In the genomic region with DNA sequence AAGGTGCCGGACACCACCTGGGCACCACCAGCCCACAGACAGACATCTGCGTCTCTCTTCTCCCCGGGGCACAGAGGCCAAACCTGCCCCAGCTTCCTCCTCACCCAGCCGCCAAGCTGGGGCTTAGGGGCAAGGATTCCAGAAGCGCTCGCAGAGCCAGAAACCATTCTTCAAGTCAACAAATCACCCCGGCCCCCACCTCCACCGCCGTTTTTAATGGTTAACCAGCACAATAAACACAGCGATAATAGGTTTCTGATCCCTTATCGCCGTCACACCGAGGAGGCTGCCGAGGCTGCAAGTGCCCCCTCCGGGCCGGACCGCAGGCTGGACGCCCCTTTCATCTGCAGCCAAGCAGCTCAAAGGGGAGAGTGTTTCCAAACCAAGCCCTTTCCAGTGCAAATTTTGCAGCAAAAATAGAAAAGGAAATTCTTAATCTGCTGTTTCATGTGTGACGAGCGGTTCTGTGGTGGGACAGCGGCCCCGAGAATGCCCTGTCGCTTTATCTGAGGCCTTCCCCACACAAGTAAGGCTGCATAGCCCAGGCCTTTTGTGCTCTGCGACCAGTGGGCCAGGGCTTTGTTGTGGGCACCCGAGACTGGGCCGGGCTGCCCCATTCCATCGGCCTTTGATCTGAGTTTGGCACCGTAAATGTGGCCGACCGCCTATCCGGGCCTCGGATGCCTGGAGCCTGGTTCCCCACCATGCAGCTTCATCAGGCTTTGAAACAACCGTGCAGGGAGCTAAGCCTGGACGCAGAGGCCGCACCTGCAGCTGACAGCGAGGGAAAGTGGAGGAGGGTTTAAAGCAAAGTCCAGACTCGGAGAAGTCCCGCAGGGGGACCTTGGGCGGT, we compare ENCODE assay signal across 14 cellular contexts.
DNase-seq lines count a peak whose midpoint lies in the region; ATAC-seq and TF ChIP-seq lines count a peak whose summit lies in the region.
"Had no signal": no experiment of that assay in that cellular context is flagged by ENCODE, and none has a peak within 500 bp of the region (broad histone marks: within the 10 kb centered on the region; RNA-seq: fewer than 3 reads in every experiment).

No MANE protein-coding gene starts in this region.

- no peaks in the 10 kb centered on the region for H3K27me3 ChIP-seq in upper lobe of left lung
- no peaks in the 10 kb centered on the region for H3K27me3 ChIP-seq in effector memory CD4-positive, alpha-beta T cell (replicated peaks; ENCODE audit: control insufficient read depth, insufficient read depth, low read length, poor library complexity, severe bottlenecking)
- H3K27me3 ChIP-seq: foreskin keratinocyte, vagina had no signal

- H3K4me3 ChIP-seq in upper lobe of left lung: no peak overlapping the region
- H3K4me3 ChIP-seq in effector memory CD4-positive, alpha-beta T cell (ENCODE audit: insufficient read depth, low read depth, low read length, poor library complexity, severe bottlenecking): no peak overlapping the region
- H3K4me3 ChIP-seq: SK-N-MC, vagina had no signal

- H3K36me3 Mint-ChIP-seq in chondrocyte (ENCODE audit: low read depth): no peaks in the 10 kb centered on the region
- H3K36me3 Mint-ChIP-seq in mesothelial cell of epicardium: no peaks in the 10 kb centered on the region

- H3K27me3 Mint-ChIP-seq in chondrocyte (ENCODE audit: low read depth) (no peaks in the 10 kb centered on the region), mesothelial cell of epicardium (ENCODE audit: low read depth) (peaks cover 3% of the 10 kb centered on the region)

- no peak overlapping the region for H3K27ac ChIP-seq in upper lobe of left lung
- no peak overlapping the region for H3K27ac ChIP-seq in effector memory CD4-positive, alpha-beta T cell (ENCODE audit: insufficient read depth, low read length, poor library complexity, severe bottlenecking)
- H3K27ac ChIP-seq: foreskin keratinocyte, SK-N-MC, vagina had no signal

- no peak overlapping the region for H3K27ac Mint-ChIP-seq in chondrocyte (ENCODE audit: unreplicated experiment)
- peak overlapping the region; percentile 96 for H3K27ac Mint-ChIP-seq in mesothelial cell of epicardium
- H3K27ac Mint-ChIP-seq: activated T-cell treated with anti-CD3 and anti-CD28 coated beads, Interleukin-2, amount 50 U/mL, for 24 hours had no signal

- H3K9me3 Mint-ChIP-seq in chondrocyte (ENCODE audit: low read depth): no peaks in the 10 kb centered on the region
- H3K9me3 Mint-ChIP-seq in mesothelial cell of epicardium: no peaks in the 10 kb centered on the region
- H3K9me3 Mint-ChIP-seq: activated T-cell treated with anti-CD3 and anti-CD28 coated beads, Interleukin-2, amount 50 U/mL, for 24 hours; neural crest cell had no signal

- no peak overlapping the region for H3K4me3 Mint-ChIP-seq in chondrocyte (ENCODE audit: unreplicated experiment)
- H3K4me3 Mint-ChIP-seq in mesothelial cell of epicardium: peak overlapping the region; percentile 17
- H3K4me3 Mint-ChIP-seq: activated T-cell treated with anti-CD3 and anti-CD28 coated beads, Interleukin-2, amount 50 U/mL, for 24 hours; neural crest cell had no signal

- WGBS in upper lobe of left lung, 2 donors: 61 to 68% methylated on average over 39 of the region's 39 CpGs

- TF ChIP-seq CTCF in chondrocyte (IDR thresholded peaks at IDR 0.05) (no peak), mesothelial cell of epicardium (IDR thresholded peaks at IDR 0.05; ENCODE audit: unreplicated experiment) (no peak), upper lobe of left lung (IDR thresholded peaks at IDR 0.05) (no peak)

- H3K36me3 ChIP-seq in upper lobe of left lung: no peaks in the 10 kb centered on the region
- H3K36me3 ChIP-seq in effector memory CD4-positive, alpha-beta T cell (ENCODE audit: control insufficient read depth, insufficient read depth, low read length): no peaks in the 10 kb centered on the region
- H3K36me3 ChIP-seq: vagina had no signal

- peaks cover 0 to 6% (median 0%) of the 10 kb centered on the region in 4 donors for H3K4me1 ChIP-seq in upper lobe of left lung
- H3K4me1 ChIP-seq in effector memory CD4-positive, alpha-beta T cell (ENCODE audit: control insufficient read depth, insufficient read depth, low read length, poor library complexity, severe bottlenecking): no peaks in the 10 kb centered on the region

- DNase-seq in Right ventricle myocardium superior (peak; percentile 37), left cardiac atrium (no peak), chondrocyte (ENCODE audit: low spot score) (peak; percentile 81), mesothelial cell of epicardium (ENCODE audit: low spot score in 2 of 2, unreplicated experiment in 2 of 2) (peak; percentile 20 to 45), upper lobe of left lung (peak; percentile 15 to 71)
- no peak for DNase-seq in effector memory CD4-positive, alpha-beta T cell
- no peak for DNase-seq in activated effector memory CD4-positive, alpha-beta T cell treated with Interleukin-2 at 50 U/mL for 16 hours
- DNase-seq: activated T-cell treated with anti-CD3 and anti-CD28 coated beads, Interleukin-2, amount 50 U/mL, for 24 hours; DMS79 treated with DMSO at 0.1 percent for 48 hours; foreskin keratinocyte had no signal

- ATAC-seq in Right ventricle myocardium superior (ENCODE audit: poor library complexity): no peak
- no peak for ATAC-seq in left cardiac atrium
- no peak for ATAC-seq in upper lobe of left lung (ENCODE audit: low FRiP score in 2 of 2)
- no peak for ATAC-seq in HG02678 (IDR thresholded peaks at IDR 0.05; ENCODE audit: unreplicated experiment)
- ATAC-seq: foreskin keratinocyte had no signal

- TF ChIP-seq POLR2A in upper lobe of left lung (IDR thresholded peaks at IDR 0.05): no peak

- no peaks in the 10 kb centered on the region for H3K9me3 ChIP-seq in upper lobe of left lung
- H3K9me3 ChIP-seq in effector memory CD4-positive, alpha-beta T cell (ENCODE audit: control insufficient read depth, low read length): no peaks in the 10 kb centered on the region
- H3K9me3 ChIP-seq: vagina had no signal

- intact Hi-C loops in Right ventricle myocardium superior (cut with DNase I) (no loop called here), left cardiac atrium (cut with DNase I) (no loop called here)

- no peaks in the 10 kb centered on the region for H3K4me1 Mint-ChIP-seq in chondrocyte (ENCODE audit: low read depth)
- peaks cover 47% of the 10 kb centered on the region for H3K4me1 Mint-ChIP-seq in mesothelial cell of epicardium
- H3K4me1 Mint-ChIP-seq: neural crest cell had no signal

- TF ChIP-seq EP300 in upper lobe of left lung (IDR thresholded peaks at IDR 0.05): no peak

Comparison
In these comparisons a context has a peak if more than half of its experiments do, and no peak if none do; other contexts are left out.
1. DNase-seq: peak in Right ventricle myocardium superior (single experiment), chondrocyte (single experiment), mesothelial cell of epicardium (2 of 2) and upper lobe of left lung (2 of 2); none in left cardiac atrium (single experiment), effector memory CD4-positive, alpha-beta T cell (0 of 3) and activated effector memory CD4-positive, alpha-beta T cell treated with Interleukin-2 at 50 U/mL for 16 hours (single experiment).